ENCODE assay signal across 9 cellular contexts in the genomic region with DNA sequence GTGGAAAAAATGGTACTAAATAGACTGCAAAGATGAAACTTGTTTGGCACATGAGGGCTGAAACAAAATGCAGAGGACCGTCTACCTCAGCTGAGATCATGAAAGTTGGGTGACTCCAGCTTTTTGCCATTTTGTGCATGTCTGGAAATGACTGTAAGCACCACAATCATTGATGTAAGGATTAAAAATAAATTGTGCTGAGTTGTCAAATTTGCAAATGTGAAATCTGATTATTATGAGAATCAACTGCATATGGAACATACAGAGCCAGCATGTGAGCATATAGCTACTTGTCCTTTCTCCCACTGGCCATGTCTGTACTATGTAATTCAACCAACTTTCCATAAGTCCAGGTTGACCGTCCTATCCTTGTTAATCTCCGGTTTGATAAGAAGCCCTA.
"Had no signal": no experiment of that assay in that cellular context is flagged by ENCODE, and none has a peak within 500 bp of the region (broad histone marks: within the 10 kb centered on the region; RNA-seq: fewer than 3 reads in every experiment).

No MANE protein-coding gene starts in this region.

- H3K4me1 Mint-ChIP-seq: H9, IgD-negative memory B cell had no signal

- DNase-seq: GM23248, GOT3, H9, HCEC 1CT, Kasumi-1, KG1 had no signal

- H3K27ac Mint-ChIP-seq: H9, IgD-negative memory B cell had no signal

- H3K36me3 Mint-ChIP-seq: IgD-negative memory B cell had no signal

- H3K27ac ChIP-seq: GM23248, HL-60 had no signal

- H3K27me3 Mint-ChIP-seq: IgD-negative memory B cell had no signal

- FAIRE-seq: H54 had no signal

- H3K4me3 ChIP-seq: GM23248 had no signal

- H3K4me3 Mint-ChIP-seq: H9, IgD-negative memory B cell had no signal

- H3K9ac ChIP-seq: GM23248 had no signal

- H2AFZ ChIP-seq: GM23248 had no signal
